17 cellular contexts compared by ENCODE assay signal in the genomic region with DNA sequence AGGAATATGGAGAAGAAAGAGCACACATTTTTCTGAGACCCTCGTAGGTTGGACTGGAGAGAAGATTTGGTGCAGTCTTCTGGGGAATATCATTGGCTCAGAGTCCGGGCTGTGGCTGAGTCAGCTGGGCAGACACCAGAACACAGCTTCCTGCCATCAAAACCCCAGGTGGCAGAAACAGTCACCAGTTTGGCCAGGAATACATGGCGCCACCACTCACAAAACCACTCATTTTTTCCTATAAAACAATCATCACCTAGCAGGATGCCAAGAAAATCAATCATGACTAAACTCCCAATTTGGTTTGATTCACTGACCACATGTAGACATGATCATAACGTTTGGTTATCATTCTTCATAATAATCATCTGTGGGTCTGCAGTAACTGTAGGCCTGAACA.
A peak's percentile ranks its signal among the peaks of the same experiment; 100 is the strongest.
DNase-seq lines count a peak whose midpoint lies in the region; TF ChIP-seq lines count a peak whose summit lies in the region.
"Had no signal": no experiment of that assay in that cellular context is flagged by ENCODE, and none has a peak within 500 bp of the region (broad histone marks: within the 10 kb centered on the region; RNA-seq: fewer than 3 reads in every experiment).

No MANE protein-coding gene starts in this region.

- H3K27ac ChIP-seq in fibroblast of lung (ENCODE audit: insufficient read depth, low read length), result no peak overlapping the region
- H3K27ac ChIP-seq: parathyroid adenoma had no signal

- no peak overlapping the region for H3K4me3 ChIP-seq in fibroblast of lung (replicated peaks in 1 of 4; ENCODE audit: control extremely low read depth in 1 of 4, insufficient read depth in 1 of 4, low read depth in 3 of 4, low read length in 4 of 4)
- H3K4me3 ChIP-seq: smooth muscle cell had no signal

- DNase-seq in AG08396 (ENCODE audit: low spot score) (peak; percentile 12), GM04504 (ENCODE audit: low read depth) (peak; percentile 40), NCI-H2227 (lab: John Stamatoyannopoulos, UW; ENCODE audit: unreplicated experiment) (peak; percentile 16), fibroblast of lung (ENCODE audit: low read depth in 2 of 2) (peak; percentile 51 to 85), hippocampal formation (lab: John Stamatoyannopoulos, UW) (no peak), nephron progenitor cell (no peak), DMS 273 (lab: John Stamatoyannopoulos, UW; ENCODE audit: unreplicated experiment) (no peak), inferior parietal cortex (ENCODE audit: extremely low spot score) (no peak)
- DNase-seq: activated CD4-positive, alpha-beta T cell treated with anti-CD3 and anti-CD28 coated beads for 4 hours; BE2C; caudate nucleus; effector CD4-positive, alpha-beta T cell; IMR-90; NCI-H1105 had no signal

- no peak overlapping the region for H3K27ac Mint-ChIP-seq in nephron progenitor cell
- H3K27ac Mint-ChIP-seq: activated naive CD4-positive, alpha-beta T cell treated with anti-CD3 and anti-CD28 coated beads, Interleukin-2, amount 50 U/mL, for 24 hours had no signal

- no peaks in the 10 kb centered on the region for H4K20me1 ChIP-seq in fibroblast of lung (ENCODE audit: control insufficient read depth, extremely low read depth, insufficient read depth, low read length)

- no peak overlapping the region for H3K9ac ChIP-seq in fibroblast of lung (ENCODE audit: insufficient read depth, low read length)
- H3K9ac ChIP-seq: parathyroid adenoma had no signal

- TF ChIP-seq CTCF in fibroblast of lung (conservative IDR thresholded peaks at IDR 0.05 in 1 of 2, IDR thresholded peaks at IDR 0.05 in 1 of 2; ENCODE audit: low read depth in 1 of 2, low read length in 2 of 2), result no peak
- no peak for TF ChIP-seq CTCF in nephron progenitor cell (IDR thresholded peaks at IDR 0.05)

- H2AFZ ChIP-seq in fibroblast of lung (ENCODE audit: low read length), result no peak overlapping the region
- H2AFZ ChIP-seq: parathyroid adenoma had no signal

- H3K36me3 Mint-ChIP-seq in nephron progenitor cell (ENCODE audit: low read depth), result no peaks in the 10 kb centered on the region
- H3K36me3 Mint-ChIP-seq: activated naive CD4-positive, alpha-beta T cell treated with anti-CD3 and anti-CD28 coated beads, Interleukin-2, amount 50 U/mL, for 24 hours had no signal

- H3K4me1 ChIP-seq in fibroblast of lung (ENCODE audit: control insufficient read depth, extremely low read depth, insufficient read depth, low read length), result no peaks in the 10 kb centered on the region
- H3K4me1 ChIP-seq: BE2C, parathyroid adenoma had no signal

- H3K4me2 ChIP-seq in fibroblast of lung (ENCODE audit: extremely low read depth, insufficient read depth, low read length), result no peak overlapping the region
- H3K4me2 ChIP-seq: smooth muscle cell had no signal

- no peaks in the 10 kb centered on the region for H3K4me1 Mint-ChIP-seq in nephron progenitor cell
- H3K4me1 Mint-ChIP-seq: activated naive CD4-positive, alpha-beta T cell treated with anti-CD3 and anti-CD28 coated beads, Interleukin-2, amount 50 U/mL, for 24 hours had no signal

- peaks cover 3% of the 10 kb centered on the region for H3K27me3 Mint-ChIP-seq in nephron progenitor cell (ENCODE audit: low read depth, poor library complexity)
- H3K27me3 Mint-ChIP-seq: activated naive CD4-positive, alpha-beta T cell treated with anti-CD3 and anti-CD28 coated beads, Interleukin-2, amount 50 U/mL, for 24 hours had no signal

- no peak overlapping the region for H3K4me3 Mint-ChIP-seq in nephron progenitor cell
- H3K4me3 Mint-ChIP-seq: activated naive CD4-positive, alpha-beta T cell treated with anti-CD3 and anti-CD28 coated beads, Interleukin-2, amount 50 U/mL, for 24 hours had no signal

- H3K9me3 ChIP-seq in fibroblast of lung (ENCODE audit: control insufficient read depth, insufficient read depth, low read depth, low read length), result no peaks in the 10 kb centered on the region
- H3K9me3 ChIP-seq: BE2C had no signal

- H3K27me3 ChIP-seq in fibroblast of lung (ENCODE audit: control insufficient read depth, insufficient read depth, low read length), result no peaks in the 10 kb centered on the region
- H3K27me3 ChIP-seq: BE2C had no signal

- H3K36me3 ChIP-seq in fibroblast of lung (ENCODE audit: control insufficient read depth, insufficient read depth, low read length), result no peaks in the 10 kb centered on the region
- H3K36me3 ChIP-seq: BE2C had no signal

- no peaks in the 10 kb centered on the region for H3K79me2 ChIP-seq in fibroblast of lung (ENCODE audit: control insufficient read depth, insufficient read depth, low read length)
- H3K79me2 ChIP-seq: parathyroid adenoma had no signal

- no peaks in the 10 kb centered on the region for H3K9me3 Mint-ChIP-seq in nephron progenitor cell

Comparison
In these comparisons a context has a peak if more than half of its experiments do, and no peak if none do; other contexts are left out.
1. DNase-seq: peak in AG08396 (single experiment), GM04504 (single experiment), NCI-H2227 (single experiment) and fibroblast of lung (2 of 2); none in hippocampal formation (0 of 2), nephron progenitor cell (single experiment), DMS 273 (single experiment) and inferior parietal cortex (single experiment).